ENCODE assay signal across 8 cellular contexts in the genomic region with DNA sequence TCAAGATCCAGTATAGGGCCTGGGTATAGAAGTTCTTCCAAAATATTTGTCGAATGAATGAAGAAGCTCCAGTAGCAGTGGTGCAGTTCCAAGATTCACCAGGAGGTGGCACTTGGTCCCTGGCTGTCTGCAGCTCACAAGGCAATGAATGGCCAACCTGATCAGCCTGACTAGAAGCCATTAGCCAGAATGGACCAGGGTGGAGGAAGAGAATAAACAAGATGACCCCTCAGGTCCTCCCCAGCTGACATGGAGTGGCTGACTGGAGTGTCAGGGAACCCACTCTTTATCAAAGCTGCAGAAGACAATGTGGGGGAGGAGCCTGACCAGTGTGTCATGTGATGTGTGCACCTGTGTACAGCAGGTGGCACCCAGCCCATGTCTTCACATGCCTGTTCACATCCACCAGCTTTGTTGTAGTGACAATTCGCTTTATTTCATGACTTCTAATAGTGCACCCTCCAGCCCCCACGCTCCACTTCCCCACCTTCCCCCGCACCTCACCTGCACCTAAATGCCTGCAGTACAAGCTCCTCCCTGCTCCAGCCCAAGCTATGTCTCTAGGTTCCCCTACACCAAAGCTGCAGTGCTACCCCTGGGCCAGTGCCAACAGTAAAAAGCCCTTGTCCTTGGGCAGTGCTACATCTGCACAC. TPM values are rescaled to one million over a fixed set of nuclear protein-coding genes. Genes with fewer than 3 reads are reported as not detected.
A peak's percentile ranks its signal among the peaks of the same experiment; 100 is the strongest.
DNase-seq lines count a peak whose midpoint lies in the region; ATAC-seq lines count a peak whose summit lies in the region.

No MANE protein-coding gene starts in this region.

- no peaks in the 10 kb centered on the region for H3K9me3 Mint-ChIP-seq in activated CD8-positive, alpha-beta T cell treated with anti-CD3 and anti-CD28 coated beads, Interleukin-2, amount 10 ng/mL, durations not matched to agents 7 days and 5 days (ENCODE audit: insufficient read depth)
- no peaks in the 10 kb centered on the region for H3K9me3 Mint-ChIP-seq in memory B cell

- H3K36me3 Mint-ChIP-seq in activated CD8-positive, alpha-beta T cell treated with anti-CD3 and anti-CD28 coated beads, Interleukin-2, amount 10 ng/mL, durations not matched to agents 7 days and 5 days (ENCODE audit: low read depth), result no peaks in the 10 kb centered on the region
- no peaks in the 10 kb centered on the region for H3K36me3 Mint-ChIP-seq in memory B cell

- DNase-seq in COR-L47 (lab: John Stamatoyannopoulos, UW) (peak; percentile 69), HS-5 (ENCODE audit: low read depth) (peak; percentile 63), NCI-H82 treated with DMSO at 0.1 percent for 48 hours (lab: John Stamatoyannopoulos, UW; ENCODE audit: unreplicated experiment) (peak; percentile 70), memory B cell (ENCODE audit: low spot score in 2 of 2) (peak; percentile 85 to 90), cerebellar nuclear complex (lab: John Stamatoyannopoulos, UW) (no peak)
- peak; percentile 91 for DNase-seq in activated CD8-positive, alpha-beta T cell treated with anti-CD3 and anti-CD28 coated beads, Interleukin-2, amount 10 ng/mL, durations not matched to agents 7 days and 5 days
- DNase-seq in effector CD8-positive, alpha-beta T cell (lab: John Stamatoyannopoulos, UW), result peak; percentile 70
- DNase-seq in stimulated activated CD8-positive, alpha-beta memory T cell treated with anti-CD3 and anti-CD28 coated beads, Interleukin-15, amount 100 ng/mL, for 4 hours (ENCODE audit: low read depth in 2 of 2), result peak; percentile 58 to 66

- POLR2A ChIA-PET in activated CD8-positive, alpha-beta T cell treated with anti-CD3 and anti-CD28 coated beads, Interleukin-2, amount 10 ng/mL, durations not matched to agents 7 days and 5 days (lab: Charles Lee), result interaction anchor here (1.3 kb wide), 1 partner anchor 154 kb away, joined by 3 read pairs; a partner anchor contains a TSS

- ATAC-seq in activated CD8-positive, alpha-beta T cell treated with anti-CD3 and anti-CD28 coated beads, Interleukin-2, amount 10 ng/mL, durations not matched to agents 7 days and 5 days, result peak; percentile 45
- peak; percentile 66 for ATAC-seq in memory B cell (ENCODE audit: low read depth)

- CTCF ChIA-PET in activated CD8-positive, alpha-beta T cell treated with anti-CD3 and anti-CD28 coated beads, Interleukin-2, amount 10 ng/mL, durations not matched to agents 7 days and 5 days (lab: Charles Lee), result interaction anchor here (0.6 to 4.5 kb wide), 74 partner anchors 9 to 498 kb away, joined by 3 to 62 read pairs (median 4); a partner anchor contains a TSS

- H3K4me3 Mint-ChIP-seq in activated CD8-positive, alpha-beta T cell treated with anti-CD3 and anti-CD28 coated beads, Interleukin-2, amount 10 ng/mL, durations not matched to agents 7 days and 5 days, result no peak overlapping the region
- H3K4me3 Mint-ChIP-seq in memory B cell, result no peak overlapping the region

- peaks cover 31% of the 10 kb centered on the region for H3K27me3 Mint-ChIP-seq in activated CD8-positive, alpha-beta T cell treated with anti-CD3 and anti-CD28 coated beads, Interleukin-2, amount 10 ng/mL, durations not matched to agents 7 days and 5 days (ENCODE audit: low read depth)
- peaks cover 5% of the 10 kb centered on the region for H3K27me3 Mint-ChIP-seq in memory B cell

- peaks cover 9% of the 10 kb centered on the region for H3K4me1 Mint-ChIP-seq in activated CD8-positive, alpha-beta T cell treated with anti-CD3 and anti-CD28 coated beads, Interleukin-2, amount 10 ng/mL, durations not matched to agents 7 days and 5 days (ENCODE audit: low read depth)
- H3K4me1 Mint-ChIP-seq in memory B cell, result peaks cover 16% of the 10 kb centered on the region

- no peak overlapping the region for H3K27ac Mint-ChIP-seq in activated CD8-positive, alpha-beta T cell treated with anti-CD3 and anti-CD28 coated beads, Interleukin-2, amount 10 ng/mL, durations not matched to agents 7 days and 5 days
- no peak overlapping the region for H3K27ac Mint-ChIP-seq in memory B cell

RNA-seq across cellular contexts. Expression of a gene that starts 3.0 kb away (rescaled TPM):
- under 1 TPM; 0.05 to 0.29 TPM for total RNA-seq in activated CD8-positive, alpha-beta T cell treated with anti-CD3 and anti-CD28 coated beads, Interleukin-2, amount 10 ng/mL, durations not matched to agents 7 days and 5 days

Comparison
In these comparisons a context has a peak if more than half of its experiments do, and no peak if none do; other contexts are left out.
1. DNase-seq: peak in COR-L47 (single experiment), HS-5 (single experiment), NCI-H82 treated with DMSO at 0.1 percent for 48 hours (single experiment), activated CD8-positive, alpha-beta T cell treated with anti-CD3 and anti-CD28 coated beads, Interleukin-2, amount 10 ng/mL, durations not matched to agents 7 days and 5 days (single experiment), effector CD8-positive, alpha-beta T cell (single experiment), memory B cell (2 of 2) and stimulated activated CD8-positive, alpha-beta memory T cell treated with anti-CD3 and anti-CD28 coated beads, Interleukin-15, amount 100 ng/mL, for 4 hours (2 of 2); none in cerebellar nuclear complex (0 of 2).